25 cellular contexts compared by ENCODE assay signal in genomic region chr4:184593461-184593860, GRCh38. TPM values are rescaled to one million over a fixed set of nuclear protein-coding genes. Genes with fewer than 3 reads are reported as not detected.
DNase-seq lines count a peak whose midpoint lies in the region; ATAC-seq, FAIRE-seq and TF ChIP-seq lines count a peak whose summit lies in the region.
"Had no signal": no experiment of that assay in that cellular context is flagged by ENCODE, and none has a peak within 500 bp of the region (broad histone marks: within the 10 kb centered on the region; RNA-seq: fewer than 3 reads in every experiment).

No MANE protein-coding gene starts in this region.

- no peaks in the 10 kb centered on the region; the same call in 2 of the 3 replicates for H3K4me1 Mint-ChIP-seq in GM23338
- H3K4me1 Mint-ChIP-seq in nephron progenitor cell, result peaks cover 20% of the 10 kb centered on the region
- H3K4me1 Mint-ChIP-seq in osteocyte (ENCODE audit: unreplicated experiment), result no peaks in the 10 kb centered on the region
- no peaks in the 10 kb centered on the region for H3K4me1 Mint-ChIP-seq in MCF 10A (ENCODE audit: insufficient read depth, unreplicated experiment)
- H3K4me1 Mint-ChIP-seq: B cell had no signal

- FAIRE-seq in K562 (lab: Jason Lieb, UNC), result no peak
- FAIRE-seq in small intestine (lab: Jason Lieb, UNC), result no peak
- FAIRE-seq: A549, D721Med, G401.6, GM12878, GM12892, GM18507 had no signal

- peaks cover 8% of the 10 kb centered on the region; the same call in 1 of the 2 replicates for H3K9me2 ChIP-seq in GM23338 (ENCODE audit: insufficient read depth)

- no peak for TF ChIP-seq RAD21 in K562 (CRISPR knock-in tag; conservative IDR thresholded peaks at IDR 0.05 in 1 of 2, IDR thresholded peaks at IDR 0.05 in 1 of 2)

- peak overlapping the region; percentile 86 for H2AFZ ChIP-seq in GM23338
- peak overlapping the region; percentile 58; the same call in 1 of the 2 replicates for H2AFZ ChIP-seq in K562 (ENCODE audit: low read depth, low read length)

- H3K4me2 ChIP-seq in GM23338, result no peak overlapping the region
- no peak overlapping the region for H3K4me2 ChIP-seq in K562 (ENCODE audit: insufficient read depth, low read length)
- H3K4me2 ChIP-seq: A549; BLaER1 treated with 17β-estradiol and CSF1 and Interleukin-3, amounts not matched to agents 10 nM and 100 nM had no signal

- in situ Hi-C loops in K562 (cut with MboI), result no loop called here

- H3F3A ChIP-seq in GM23338 (replicated peaks; ENCODE audit: low read depth), result no peaks in the 10 kb centered on the region

- H3K27ac ChIP-seq in GM23338 (ENCODE audit: low read depth) (no peak overlapping the region), K562 (ENCODE audit: extremely low read depth, low read depth, low read length) (no peak overlapping the region), coronary artery (no peak overlapping the region), small intestine (ENCODE audit: low read depth in 1 of 2, low read length in 1 of 2) (no peak overlapping the region)
- H3K27ac ChIP-seq: 22Rv1; A549; BLaER1 treated with 17β-estradiol and CSF1 and Interleukin-3, amounts not matched to agents 10 nM and 100 nM; C4-2B had no signal

- no peak for TF ChIP-seq POLR2A in K562 (conservative IDR thresholded peaks at IDR 0.05)

- no peak overlapping the region for H3K27ac Mint-ChIP-seq in GM23338
- H3K27ac Mint-ChIP-seq in nephron progenitor cell, result peak overlapping the region; percentile 89
- no peak overlapping the region for H3K27ac Mint-ChIP-seq in osteocyte (ENCODE audit: unreplicated experiment)
- H3K27ac Mint-ChIP-seq in MCF 10A (ENCODE audit: low read depth, unreplicated experiment), result no peak overlapping the region
- H3K27ac Mint-ChIP-seq: B cell; CD4-positive, alpha-beta T cell; CD8-positive, alpha-beta T cell had no signal

- ATAC-seq in GM23338 (no peak), K562 (no peak)
- ATAC-seq: A549; CD8-positive, alpha-beta T cell; GM12878 had no signal

- H4K20me1 ChIP-seq in GM23338 (replicated peaks; ENCODE audit: insufficient read depth) (no peaks in the 10 kb centered on the region), K562 (replicated peaks; ENCODE audit: control insufficient read depth, insufficient read depth, low read length) (no peaks in the 10 kb centered on the region)
- H4K20me1 ChIP-seq: BLaER1 treated with 17β-estradiol and CSF1 and Interleukin-3, amounts not matched to agents 10 nM and 100 nM had no signal

- H3K9ac ChIP-seq in K562 (ENCODE audit: insufficient read depth in 1 of 2, low read depth in 2 of 2, low read length in 2 of 2), result no peak overlapping the region
- H3K9ac ChIP-seq: BLaER1 treated with 17β-estradiol and CSF1 and Interleukin-3, amounts not matched to agents 10 nM and 100 nM had no signal

- intact Hi-C loops in K562 (cut with micrococcal nuclease) (no loop called here), MCF 10A (cut with micrococcal nuclease) (no loop called here)

- no peak for TF ChIP-seq EP300 in K562 (IDR thresholded peaks at IDR 0.05; ENCODE audit: low read length)

- DNase-seq in GM23338 (ENCODE audit: low spot score), result no peak
- DNase-seq in K562 (ENCODE audit: extremely low read depth in 1 of 4, low spot score in 3 of 4), result no peak
- no peak for DNase-seq in nephron progenitor cell
- peak; percentile 44 for DNase-seq in osteocyte (ENCODE audit: extremely low spot score, unreplicated experiment)
- DNase-seq in coronary artery (ENCODE audit: low spot score), result no peak
- no peak for DNase-seq in small intestine
- DNase-seq in MCF 10A (ENCODE audit: unreplicated experiment), result no peak
- DNase-seq in NCI-H2171 (lab: John Stamatoyannopoulos, UW), result no peak
- DNase-seq: AML-193; Caco-2; Calu3; CD4-positive, alpha-beta T cell; CD8-positive, alpha-beta T cell; DMS79 treated with DMSO at 0.1 percent for 48 hours; GF-D8 had no signal

- H3K27me3 ChIP-seq in GM23338 (ENCODE audit: insufficient read depth) (no peaks in the 10 kb centered on the region), K562 (ENCODE audit: control insufficient read depth in 2 of 2, insufficient read depth in 2 of 2, low read length in 2 of 2) (no peaks in the 10 kb centered on the region), small intestine (ENCODE audit: control insufficient read depth in 2 of 2, insufficient read depth in 2 of 2, low read length in 2 of 2) (no peaks in the 10 kb centered on the region)
- H3K27me3 ChIP-seq: BLaER1 treated with 17β-estradiol and CSF1 and Interleukin-3, amounts not matched to agents 10 nM and 100 nM had no signal

- H3K36me3 Mint-ChIP-seq in GM23338 (ENCODE audit: low read depth), result no peaks in the 10 kb centered on the region
- H3K36me3 Mint-ChIP-seq in nephron progenitor cell (ENCODE audit: low read depth), result no peaks in the 10 kb centered on the region
- H3K36me3 Mint-ChIP-seq in osteocyte (ENCODE audit: unreplicated experiment), result no peaks in the 10 kb centered on the region
- no peaks in the 10 kb centered on the region for H3K36me3 Mint-ChIP-seq in MCF 10A (ENCODE audit: insufficient read depth, unreplicated experiment)
- H3K36me3 Mint-ChIP-seq: CD8-positive, alpha-beta T cell had no signal

- TF ChIP-seq CTCF in GM23338 (conservative IDR thresholded peaks at IDR 0.05; ENCODE audit: low read depth in 2 of 2), result no peak
- TF ChIP-seq CTCF in K562 (IDR thresholded peaks at IDR 0.05 in 2 of 3, conservative IDR thresholded peaks at IDR 0.05 in 1 of 3; ENCODE audit: insufficient read depth in 2 of 3, low read depth in 1 of 3, low read length in 3 of 3), result no peak
- TF ChIP-seq CTCF in nephron progenitor cell (IDR thresholded peaks at IDR 0.05), result no peak
- no peak for TF ChIP-seq CTCF in osteocyte (IDR thresholded peaks at IDR 0.05)
- no peak for TF ChIP-seq CTCF in coronary artery (IDR thresholded peaks at IDR 0.05)
- TF ChIP-seq CTCF in MCF 10A (IDR thresholded peaks at IDR 0.05; ENCODE audit: unreplicated experiment), result no peak

- BruUV-seq in K562 (replicated peaks; lab: Mats Ljungman, UMichigan) (no TSS peak), MCF 10A (replicated peaks; lab: Mats Ljungman, UMichigan) (no TSS peak)

- no peaks in the 10 kb centered on the region for H3K4me1 ChIP-seq in GM23338 (ENCODE audit: insufficient read depth)
- peaks cover 0 to 13% of the 10 kb centered on the region in 2 experiments; a peak in 3 of 5 replicates for H3K4me1 ChIP-seq in K562 (replicated peaks in 1 of 2; ENCODE audit: control insufficient read depth in 2 of 2, insufficient read depth in 2 of 2, low read length in 2 of 2)
- H3K4me1 ChIP-seq in small intestine (ENCODE audit: control insufficient read depth in 2 of 2, insufficient read depth in 1 of 2, low read depth in 1 of 2, low read length in 1 of 2), result no peaks in the 10 kb centered on the region
- H3K4me1 ChIP-seq: A549; BLaER1 treated with 17β-estradiol and CSF1 and Interleukin-3, amounts not matched to agents 10 nM and 100 nM had no signal

- H3K27me3 Mint-ChIP-seq in GM23338 (ENCODE audit: insufficient read depth, low read depth, poor library complexity) (no peaks in the 10 kb centered on the region), nephron progenitor cell (ENCODE audit: low read depth, poor library complexity) (peaks cover 5% of the 10 kb centered on the region), osteocyte (ENCODE audit: unreplicated experiment) (no peaks in the 10 kb centered on the region), MCF 10A (ENCODE audit: insufficient read depth, unreplicated experiment) (no peaks in the 10 kb centered on the region)
- H3K27me3 Mint-ChIP-seq: B cell; CD4-positive, alpha-beta T cell had no signal

- H3K36me3 ChIP-seq in GM23338 (ENCODE audit: insufficient read depth), result no peaks in the 10 kb centered on the region
- H3K36me3 ChIP-seq in K562 (ENCODE audit: control insufficient read depth, insufficient read depth, low read length), result no peaks in the 10 kb centered on the region
- no peaks in the 10 kb centered on the region for H3K36me3 ChIP-seq in small intestine (ENCODE audit: control insufficient read depth in 2 of 2, insufficient read depth in 2 of 2, low read length in 2 of 2)
- H3K36me3 ChIP-seq: BLaER1 treated with 17β-estradiol and CSF1 and Interleukin-3, amounts not matched to agents 10 nM and 100 nM had no signal

- no peak overlapping the region for H3K4me3 ChIP-seq in GM23338
- no peak overlapping the region for H3K4me3 ChIP-seq in K562
- no peak overlapping the region for H3K4me3 ChIP-seq in coronary artery
- H3K4me3 ChIP-seq in small intestine (ENCODE audit: low read depth in 1 of 2, low read length in 2 of 2), result no peak overlapping the region
- H3K4me3 ChIP-seq: A549; BLaER1 treated with 17β-estradiol and CSF1 and Interleukin-3, amounts not matched to agents 10 nM and 100 nM; GM12878 had no signal

- no peaks in the 10 kb centered on the region for H3K79me2 ChIP-seq in GM23338 (replicated peaks; ENCODE audit: insufficient read depth)
- no peaks in the 10 kb centered on the region for H3K79me2 ChIP-seq in K562 (ENCODE audit: control insufficient read depth, insufficient read depth, low read length)

- 31% methylated on average over 6 of the region's 6 CpGs for WGBS in K562 (ENCODE audit: insufficient coverage, low coverage, missing lambda C conversion rate)
- WGBS in small intestine, 3 donors, result 90% methylated on average over 6 of the region's 6 CpGs

- POLR2A ChIA-PET in K562 (lab: Yijun Ruan, JAX) (no interaction called here), MCF 10A (lab: Yijun Ruan, JAX) (no interaction called here)

- H3K9me3 ChIP-seq in K562 (replicated peaks; ENCODE audit: control insufficient read depth, insufficient read depth, low read depth, low read length), result no peaks in the 10 kb centered on the region
- H3K9me3 ChIP-seq in small intestine (ENCODE audit: control insufficient read depth, low read depth), result no peaks in the 10 kb centered on the region
- H3K9me3 ChIP-seq: A549, Caco-2 had no signal

- H3K4me3 Mint-ChIP-seq in GM23338 (no peak overlapping the region), nephron progenitor cell (no peak overlapping the region), osteocyte (ENCODE audit: unreplicated experiment) (no peak overlapping the region), MCF 10A (ENCODE audit: unreplicated experiment) (no peak overlapping the region)
- H3K4me3 Mint-ChIP-seq: B cell; CD4-positive, alpha-beta T cell; CD8-positive, alpha-beta T cell had no signal

- H3K9me1 ChIP-seq in K562 (ENCODE audit: control insufficient read depth, insufficient read depth, low read length), result no peaks in the 10 kb centered on the region

- CTCF ChIA-PET in K562 (lab: Yijun Ruan, JAX; ENCODE audit: low intra/inter-chr PET ratio), result no interaction called here
- CTCF ChIA-PET in MCF 10A (lab: Yijun Ruan, JAX), result interaction anchor here (1.4 kb wide), 1 partner anchor 330 kb away, joined by 3 read pairs; no protein-coding TSS in a partner anchor

- H3K9me3 Mint-ChIP-seq in GM23338, result peaks cover 8% of the 10 kb centered on the region; the same call in 2 of the 3 replicates
- peaks cover 19% of the 10 kb centered on the region for H3K9me3 Mint-ChIP-seq in nephron progenitor cell
- H3K9me3 Mint-ChIP-seq in osteocyte (ENCODE audit: unreplicated experiment), result no peaks in the 10 kb centered on the region
- H3K9me3 Mint-ChIP-seq in MCF 10A (ENCODE audit: unreplicated experiment), result no peaks in the 10 kb centered on the region
- H3K9me3 Mint-ChIP-seq: CD4-positive, alpha-beta T cell; CD8-positive, alpha-beta T cell had no signal

RNA-seq across cellular contexts. Expression of gene CASP3, which starts 55.8 kb away (rescaled TPM):
- total RNA-seq in GM23338 (2014; rRNA removed; shearing (Covaris generic)), result 84.4 and 115 TPM in 2 replicates
- polyA plus RNA-seq in GM23338 (2016; fragmentation: Nextera tagmentation; extraction: Ambion mirVana) (47.3 and 50.5 TPM in 2 replicates), K562 (2011; rRNA removed) (32.8 and 38.6 TPM in 2 replicates), K562 (2014; fragmentation: Illumina TruSeq; extraction: Trizol) (31.4 and 31.8 TPM in 2 replicates), K562 (2014; fragmentation: Nextera tagmentation; extraction: Ambion mirVana) (10 to 100 TPM; 17.6 to 39.3 TPM), K562 (2014; rRNA removed) (29.9 and 30.3 TPM in 2 replicates), small intestine (10 to 100 TPM; 37.2 to 66.6 (median 61.6) TPM)
- 3.0 and 10.7 TPM in 2 replicates for total RNA-seq in K562 (2011; cell fraction: chromatin; rRNA removed; ENCODE audit: low replicate concordance)
- total RNA-seq in K562 (2011; cell fraction: nucleolus; rRNA removed), result 3.0 and 3.9 TPM in 2 replicates
- 5.9 and 10.9 TPM in 2 replicates for total RNA-seq in K562 (2011; cell fraction: nucleoplasm; rRNA removed)
- total RNA-seq in K562 (2014; rRNA removed) (22.0 and 24.9 TPM in 2 replicates), K562 (2014; rRNA removed; fragmentation: Illumina TruSeq; extraction: Trizol) (38.3 and 41.2 TPM in 2 replicates), K562 (2015; rRNA removed; fragmentation: Illumina TruSeq; extraction: Trizol) (37.9 and 40.1 TPM in 2 replicates), K562 (2021) (26.4 and 28.7 TPM in 2 replicates), osteocyte (28.2 and 33.3 TPM in 2 replicates), MCF 10A (2022) (27.4 and 28.6 TPM in 2 replicates)
- 6.6 and 15.4 TPM in 2 replicates for polyA plus RNA-seq in K562 (2011; cell fraction: cytosol; rRNA removed)
- polyA plus RNA-seq in K562 (2011; cell fraction: nucleus; rRNA removed), result 7.5 and 12.3 TPM in 2 replicates
- 25.0 and 26.4 TPM in 2 replicates for polyA plus RNA-seq in K562 (2012)
- polyA minus RNA-seq in K562 (2011; rRNA and poly(A)+ RNA removed), result 21.6 and 22.6 TPM in 2 replicates
- polyA minus RNA-seq in K562 (2011; cell fraction: cytosol; rRNA and poly(A)+ RNA removed), result 8.4 and 10.9 TPM in 2 replicates
- 2.6 and 6.4 TPM in 2 replicates for polyA minus RNA-seq in K562 (2011; cell fraction: nucleus; rRNA and poly(A)+ RNA removed)

RNA-seq across cellular contexts. Expression of gene PRIMPOL, which starts 56.1 kb away (rescaled TPM):
- total RNA-seq in GM23338 (2014; rRNA removed; shearing (Covaris generic)), result 3.5 and 10.1 TPM in 2 replicates
- polyA plus RNA-seq in GM23338 (2016; fragmentation: Nextera tagmentation; extraction: Ambion mirVana), result 8.5 and 9.6 TPM in 2 replicates
- 17.5 and 57.3 TPM in 2 replicates for total RNA-seq in K562 (2011; cell fraction: chromatin; rRNA removed; ENCODE audit: low replicate concordance)
- 7.0 and 11.7 TPM in 2 replicates for total RNA-seq in K562 (2011; cell fraction: nucleolus; rRNA removed)
- 14.9 and 18.1 TPM in 2 replicates for total RNA-seq in K562 (2011; cell fraction: nucleoplasm; rRNA removed)
- total RNA-seq in K562 (2014; rRNA removed), result 11.3 and 16.8 TPM in 2 replicates
- 22.5 and 25.4 TPM in 2 replicates for total RNA-seq in K562 (2014; rRNA removed; fragmentation: Illumina TruSeq; extraction: Trizol)
- 19.5 and 23.3 TPM in 2 replicates for total RNA-seq in K562 (2015; rRNA removed; fragmentation: Illumina TruSeq; extraction: Trizol)
- 14.3 and 14.9 TPM in 2 replicates for total RNA-seq in K562 (2021)
- polyA plus RNA-seq in K562 (2011; rRNA removed), result 30.0 and 32.0 TPM in 2 replicates
- polyA plus RNA-seq in K562 (2011; cell fraction: cytosol; rRNA removed), result 3.4 and 10.0 TPM in 2 replicates
- 8.5 and 20.0 TPM in 2 replicates for polyA plus RNA-seq in K562 (2011; cell fraction: nucleus; rRNA removed)
- 18.2 and 22.5 TPM in 2 replicates for polyA plus RNA-seq in K562 (2012)
- polyA plus RNA-seq in K562 (2014; fragmentation: Illumina TruSeq; extraction: Trizol), result 16.1 and 17.9 TPM in 2 replicates
- polyA plus RNA-seq in K562 (2014; fragmentation: Nextera tagmentation; extraction: Ambion mirVana), result 10 to 100 TPM; 11.0 to 14.2 TPM
- polyA plus RNA-seq in K562 (2014; rRNA removed), result 14.7 and 19.2 TPM in 2 replicates
- polyA minus RNA-seq in K562 (2011; rRNA and poly(A)+ RNA removed), result 11.3 and 11.9 TPM in 2 replicates
- 4.1 and 4.6 TPM in 2 replicates for polyA minus RNA-seq in K562 (2011; cell fraction: cytosol; rRNA and poly(A)+ RNA removed)
- polyA minus RNA-seq in K562 (2011; cell fraction: nucleus; rRNA and poly(A)+ RNA removed), result 4.6 and 9.6 TPM in 2 replicates
- 13.2 and 17.5 TPM in 2 replicates for total RNA-seq in osteocyte
- polyA plus RNA-seq in small intestine, result 10 to 100 TPM; 11.8 to 27.7 (median 14.1) TPM
- total RNA-seq in MCF 10A (2022), result 19.2 and 20.7 TPM in 2 replicates
